ENCODE assay signal across 17 cellular contexts in genomic region chr9:125141751-125142150, GRCh38. TPM values are rescaled to one million over a fixed set of nuclear protein-coding genes. Genes with fewer than 3 reads are reported as not detected.
DNase-seq lines count a peak whose midpoint lies in the region; ATAC-seq and TF ChIP-seq lines count a peak whose summit lies in the region.
"Had no signal": no experiment of that assay in that cellular context is flagged by ENCODE, and none has a peak within 500 bp of the region (broad histone marks: within the 10 kb centered on the region; RNA-seq: fewer than 3 reads in every experiment).

No MANE protein-coding gene starts in this region.

- POLR2A ChIA-PET in OCI-LY7 (lab: Charles Lee), result interaction anchor here (0.5 to 1.1 kb wide), 4 partner anchors 12 to 1346 kb away, joined by 3 to 4 read pairs (median 4); partner anchors contain the start of gene MAPKAP1

- H3K9me3 ChIP-seq in OCI-LY7 (ENCODE audit: low read length) (no peaks in the 10 kb centered on the region), endodermal cell (ENCODE audit: control insufficient read depth, low read length) (no peaks in the 10 kb centered on the region)
- H3K9me3 ChIP-seq: BE2C, gastrocnemius medialis, neutrophil, uterus had no signal

- WGBS in endodermal cell (ENCODE audit: insufficient coverage in 1 of 2, insufficient read length in 1 of 2), 2 experiments, result 96 to 100% methylated on average over 1 to 4 of the region's 4 CpGs

- no peak for ATAC-seq in activated naive CD4-positive, alpha-beta T cell treated with anti-CD3 and anti-CD28 coated beads, Interleukin-2, amount 50 U/mL, for 72 hours
- no peak for ATAC-seq in stimulated activated naive CD8-positive, alpha-beta T cell treated with anti-CD3 and anti-CD28 coated beads, Interleukin-15, amount 100 ng/mL, for 72 hours
- ATAC-seq in HG03565 (IDR thresholded peaks at IDR 0.05; ENCODE audit: unreplicated experiment), result no peak
- ATAC-seq: gastrocnemius medialis had no signal

- H3K4me2 ChIP-seq in OCI-LY7 (ENCODE audit: low read length), result peak overlapping the region; percentile 99

- CTCF ChIA-PET in activated naive CD4-positive, alpha-beta T cell treated with anti-CD3 and anti-CD28 coated beads, Interleukin-2, amount 10 ng/mL, durations not matched to agents 7 days and 5 days (lab: Charles Lee), result interaction anchor here (1.1 kb wide), 2 partner anchors 17 to 36 kb away, joined by 3 to 4 read pairs; no protein-coding TSS in a partner anchor
- CTCF ChIA-PET in OCI-LY7 (lab: Charles Lee; ENCODE audit: unreplicated experiment), result no interaction called here

- no peaks in the 10 kb centered on the region for H3K27me3 ChIP-seq in endodermal cell (ENCODE audit: control insufficient read depth, insufficient read depth, low read length, poor library complexity, severe bottlenecking)
- H3K27me3 ChIP-seq: BE2C, gastrocnemius medialis, neutrophil, uterus had no signal

- no peaks in the 10 kb centered on the region for H3K9me2 ChIP-seq in OCI-LY7 (ENCODE audit: insufficient read depth, low read length)

- H3K4me3 ChIP-seq in OCI-LY7 (ENCODE audit: low read depth, low read length, poor library complexity, severe bottlenecking), result peak overlapping the region; percentile 82
- no peak overlapping the region for H3K4me3 ChIP-seq in endodermal cell (ENCODE audit: low read length)

- H3K36me3 ChIP-seq in OCI-LY7 (ENCODE audit: insufficient read depth, low read length) (peaks cover 25% of the 10 kb centered on the region), endodermal cell (ENCODE audit: control insufficient read depth, insufficient read depth, low read length) (peaks cover 16% of the 10 kb centered on the region)
- H3K36me3 ChIP-seq: neutrophil, uterus had no signal

- H3K9ac ChIP-seq in endodermal cell (ENCODE audit: extremely low read depth, low read length, poor library complexity, severe bottlenecking), result no peak overlapping the region

- peaks cover 8% of the 10 kb centered on the region; the same call in 1 of the 2 replicates for H4K20me1 ChIP-seq in OCI-LY7 (ENCODE audit: insufficient read depth, low read length)

- peak overlapping the region; percentile 90 for H3K4me3 Mint-ChIP-seq in activated naive CD4-positive, alpha-beta T cell treated with anti-CD3 and anti-CD28 coated beads, Interleukin-2, amount 10 ng/mL, durations not matched to agents 7 days and 5 days
- peak overlapping the region; percentile 83 for H3K4me3 Mint-ChIP-seq in endodermal cell
- H3K4me3 Mint-ChIP-seq in stimulated activated naive CD8-positive, alpha-beta T cell treated with anti-CD3 and anti-CD28 coated beads, Interleukin-15, amount 100 ng/mL, for 72 hours, result peak overlapping the region; percentile 93 to 98

- peaks cover 41% of the 10 kb centered on the region for H3K4me1 Mint-ChIP-seq in activated naive CD4-positive, alpha-beta T cell treated with anti-CD3 and anti-CD28 coated beads, Interleukin-2, amount 10 ng/mL, durations not matched to agents 7 days and 5 days
- H3K4me1 Mint-ChIP-seq in endodermal cell, result peaks cover 4% of the 10 kb centered on the region
- peaks cover 34% of the 10 kb centered on the region for H3K4me1 Mint-ChIP-seq in stimulated activated naive CD8-positive, alpha-beta T cell treated with anti-CD3 and anti-CD28 coated beads, Interleukin-15, amount 100 ng/mL, for 72 hours

- TSS peak; percentile 51 for BruUV-seq in OCI-LY7 (replicated peaks; lab: Mats Ljungman, UMichigan)

- no peak for TF ChIP-seq CTCF in OCI-LY7 (conservative IDR thresholded peaks at IDR 0.05; ENCODE audit: low read length)
- TF ChIP-seq CTCF in endodermal cell (conservative IDR thresholded peaks at IDR 0.05), result no peak

- H3K27ac ChIP-seq in OCI-LY7 (ENCODE audit: low read depth, low read length, poor library complexity, severe bottlenecking) (no peak overlapping the region), endodermal cell (ENCODE audit: low read depth, low read length) (no peak overlapping the region)
- H3K27ac ChIP-seq: neutrophil had no signal

- DNase-seq in activated naive CD4-positive, alpha-beta T cell treated with anti-CD3 and anti-CD28 coated beads, Interleukin-2, amount 10 ng/mL, durations not matched to agents 7 days and 5 days, result no peak
- DNase-seq in activated naive CD4-positive, alpha-beta T cell treated with anti-CD3 and anti-CD28 coated beads, Interleukin-2, amount 50 U/mL, for 72 hours (ENCODE audit: low spot score in 2 of 2), result no peak
- DNase-seq in OCI-LY7 (ENCODE audit: low spot score) (no peak), endodermal cell (no peak), NCI-H2107 (lab: John Stamatoyannopoulos, UW) (no peak), NAMALWA (ENCODE audit: low spot score) (no peak)
- DNase-seq in stimulated activated naive CD8-positive, alpha-beta T cell treated with anti-CD3 and anti-CD28 coated beads, Interleukin-15, amount 100 ng/mL, for 72 hours, result no peak
- DNase-seq: activated CD4-positive, alpha-beta T cell treated with anti-CD3 and anti-CD28 coated beads for 1 hour; amniotic stem cell; BE2C; gastrocnemius medialis; GDM1; MV-4-11; stimulated activated CD4-positive, alpha-beta T cell treated with anti-CD3 and anti-CD28 coated beads, Interleukin-12 subunit alpha, Interleukin-12 subunit beta, amount 100 ng/mL, for 4 hours; uterus had no signal

- H3K36me3 Mint-ChIP-seq in activated naive CD4-positive, alpha-beta T cell treated with anti-CD3 and anti-CD28 coated beads, Interleukin-2, amount 10 ng/mL, durations not matched to agents 7 days and 5 days, result peaks cover 8% of the 10 kb centered on the region
- peaks cover 7 to 15% of the 10 kb centered on the region in 2 donors for H3K36me3 Mint-ChIP-seq in activated naive CD4-positive, alpha-beta T cell treated with anti-CD3 and anti-CD28 coated beads, Interleukin-2, amount 50 U/mL, for 72 hours
- peaks cover 22% of the 10 kb centered on the region for H3K36me3 Mint-ChIP-seq in endodermal cell (ENCODE audit: low read depth)

- H3K9me3 Mint-ChIP-seq in activated naive CD4-positive, alpha-beta T cell treated with anti-CD3 and anti-CD28 coated beads, Interleukin-2, amount 10 ng/mL, durations not matched to agents 7 days and 5 days, result no peaks in the 10 kb centered on the region
- no peaks in the 10 kb centered on the region for H3K9me3 Mint-ChIP-seq in activated naive CD4-positive, alpha-beta T cell treated with anti-CD3 and anti-CD28 coated beads, Interleukin-2, amount 50 U/mL, for 72 hours
- H3K9me3 Mint-ChIP-seq in endodermal cell, result no peaks in the 10 kb centered on the region
- H3K9me3 Mint-ChIP-seq in stimulated activated naive CD8-positive, alpha-beta T cell treated with anti-CD3 and anti-CD28 coated beads, Interleukin-15, amount 100 ng/mL, for 72 hours, result no peaks in the 10 kb centered on the region

- H3K4me1 ChIP-seq in OCI-LY7 (ENCODE audit: insufficient read depth, low read length, poor library complexity, severe bottlenecking) (peaks cover 22% of the 10 kb centered on the region), endodermal cell (ENCODE audit: control insufficient read depth, insufficient read depth, low read length) (no peaks in the 10 kb centered on the region)
- H3K4me1 ChIP-seq: BE2C, uterus had no signal

- H3K79me2 ChIP-seq in OCI-LY7 (ENCODE audit: insufficient read depth, low read depth, low read length), result peaks cover 21% of the 10 kb centered on the region; the same call in 1 of the 2 replicates

- H2AFZ ChIP-seq in OCI-LY7 (ENCODE audit: low read length), result no peak overlapping the region

- intact Hi-C loops in OCI-LY7 (cut with micrococcal nuclease; ENCODE audit: unreplicated experiment), result loop anchor here (2.0 kb wide), 2 partner anchors 271 to 371 kb away; partner anchors contain the start of gene NR6A1

- no peak overlapping the region for H3K27ac Mint-ChIP-seq in activated naive CD4-positive, alpha-beta T cell treated with anti-CD3 and anti-CD28 coated beads, Interleukin-2, amount 10 ng/mL, durations not matched to agents 7 days and 5 days
- H3K27ac Mint-ChIP-seq in activated naive CD4-positive, alpha-beta T cell treated with anti-CD3 and anti-CD28 coated beads, Interleukin-2, amount 50 U/mL, for 72 hours, result peak overlapping the region in 1 of 2 donors; percentile 33
- no peak overlapping the region for H3K27ac Mint-ChIP-seq in endodermal cell
- peak overlapping the region in 1 of 2 donors; percentile 69 for H3K27ac Mint-ChIP-seq in stimulated activated naive CD8-positive, alpha-beta T cell treated with anti-CD3 and anti-CD28 coated beads, Interleukin-15, amount 100 ng/mL, for 72 hours

- H3K27me3 Mint-ChIP-seq in activated naive CD4-positive, alpha-beta T cell treated with anti-CD3 and anti-CD28 coated beads, Interleukin-2, amount 10 ng/mL, durations not matched to agents 7 days and 5 days, result no peaks in the 10 kb centered on the region
- no peaks in the 10 kb centered on the region for H3K27me3 Mint-ChIP-seq in endodermal cell (ENCODE audit: insufficient read depth)
- H3K27me3 Mint-ChIP-seq in stimulated activated naive CD8-positive, alpha-beta T cell treated with anti-CD3 and anti-CD28 coated beads, Interleukin-15, amount 100 ng/mL, for 72 hours, result no peaks in the 10 kb centered on the region

RNA-seq across cellular contexts. Expression of gene SCAI, which starts 1.6 kb away (rescaled TPM):
- 10 to 100 TPM; 17.9 to 18.0 TPM for total RNA-seq in activated naive CD4-positive, alpha-beta T cell treated with anti-CD3 and anti-CD28 coated beads, Interleukin-2, amount 50 U/mL, for 72 hours
- 23.8 and 25.0 TPM in 2 replicates for total RNA-seq in OCI-LY7 (2014; rRNA removed; shearing (Covaris generic))
- 21.5 and 25.4 TPM in 2 replicates for total RNA-seq in OCI-LY7 (2022)
- total RNA-seq in endodermal cell, result 10 to 100 TPM; 22.9 to 34.7 TPM
- polyA plus RNA-seq in endodermal cell (2013, experiment 1 of 2), result 10.9 TPM
- polyA plus RNA-seq in endodermal cell (2013, experiment 2 of 2), result 12.0 TPM

RNA-seq across cellular contexts. Expression of gene PPP6C, which starts 47.9 kb away (rescaled TPM):
- 10 to 100 TPM; 36.6 to 41.7 TPM for total RNA-seq in activated naive CD4-positive, alpha-beta T cell treated with anti-CD3 and anti-CD28 coated beads, Interleukin-2, amount 50 U/mL, for 72 hours
- 18.9 and 21.4 TPM in 2 replicates for total RNA-seq in OCI-LY7 (2014; rRNA removed; shearing (Covaris generic))
- total RNA-seq in OCI-LY7 (2022) (51.9 and 55.1 TPM in 2 replicates), endodermal cell (10 to 100 TPM; 38.2 to 49.6 TPM)
- 31.8 TPM for polyA plus RNA-seq in endodermal cell (2013, experiment 1 of 2)
- 29.4 TPM for polyA plus RNA-seq in endodermal cell (2013, experiment 2 of 2)

RNA-seq across cellular contexts. Expression of gene RABEPK, which starts 58.6 kb away (rescaled TPM):
- 10 to 100 TPM; 22.9 to 31.9 TPM for total RNA-seq in activated naive CD4-positive, alpha-beta T cell treated with anti-CD3 and anti-CD28 coated beads, Interleukin-2, amount 50 U/mL, for 72 hours
- total RNA-seq in OCI-LY7 (2014; rRNA removed; shearing (Covaris generic)), result 16.2 and 27.0 TPM in 2 replicates
- total RNA-seq in OCI-LY7 (2022), result 22.9 and 23.9 TPM in 2 replicates
- total RNA-seq in endodermal cell, result 10 to 100 TPM; 19.3 to 19.7 TPM
- polyA plus RNA-seq in endodermal cell (2013, experiment 1 of 2), result 19.6 TPM
- 18.7 TPM for polyA plus RNA-seq in endodermal cell (2013, experiment 2 of 2)
